23 cellular contexts compared by ENCODE assay signal in genomic region chr20:62854121-62854520, GRCh38.
"Had no signal": no experiment of that assay in that cellular context is flagged by ENCODE, and none has a peak within 500 bp of the region (broad histone marks: within the 10 kb centered on the region; RNA-seq: fewer than 3 reads in every experiment).

No MANE protein-coding gene starts in this region.

- H3K4me3 ChIP-seq: K562 had no signal

- ATAC-seq: K562, Panc1, PC-3, T-cell had no signal

- H3K9ac ChIP-seq: KMS-11, SK-N-SH had no signal

- H3K27ac Mint-ChIP-seq: IgD-negative memory B cell, T-cell had no signal

- H3K9me3 Mint-ChIP-seq: IgD-negative memory B cell, T-cell had no signal

- H3K27ac ChIP-seq: KMS-11 had no signal

- H3K4me2 ChIP-seq: KMS-11, SK-N-SH had no signal

- H3K9me3 ChIP-seq: SK-N-SH had no signal

- DNase-seq: Kasumi-1, MM.1S, MV-4-11, NCI-H1048, NCI-H1105, NCI-H1436 treated with DMSO at 0.1 percent for 48 hours, NCI-H1694 treated with DMSO at 0.1 percent for 48 hours, NCI-H1930, NCI-H2081, NCI-H2107, NCI-H2227 treated with DMSO at 0.1 percent for 48 hours, NCI-H524, NCI-H69, NCI-H774, PC-3, SHP77, SK-N-SH, SW 1271, T-cell had no signal

- H3K4me3 Mint-ChIP-seq: IgD-negative memory B cell, T-cell had no signal

- H3K27me3 Mint-ChIP-seq: T-cell had no signal
